23 cellular contexts compared by ENCODE assay signal in genomic region chr20:2256132-2256531, GRCh38. TPM values are rescaled to one million over a fixed set of nuclear protein-coding genes. Genes with fewer than 3 reads are reported as not detected.
"Had no signal": no experiment of that assay in that cellular context is flagged by ENCODE, and none has a peak within 500 bp of the region (broad histone marks: within the 10 kb centered on the region; RNA-seq: fewer than 3 reads in every experiment).

No MANE protein-coding gene starts in this region.

- H3K9me3 ChIP-seq: right atrium auricular region, tibial nerve, vagina had no signal

- H3K36me3 Mint-ChIP-seq: naive thymus-derived CD8-positive, alpha-beta T cell; stimulated activated naive B cell treated with anti-CD40 and anti-IgM and Interleukin-4, amounts not matched to agents 10 μg/mL and 1 μg/mL and 100 μg/mL, for 72 hours; WTC11 had no signal

- DNase-seq: activated CD4-positive, alpha-beta T cell treated with anti-CD3 and anti-CD28 coated beads for 4 hours; activated naive CD4-positive, alpha-beta T cell treated with anti-CD3 and anti-CD28 coated beads for 36 hours; activated naive CD8-positive, alpha-beta T cell treated with anti-CD3 and anti-CD28 coated beads, Interleukin-2, amount 50 U/mL, for 24 hours; activated T-cell treated with anti-CD3 and anti-CD28 coated beads, Interleukin-2, amount 50 U/mL, for 1 hour; aorta; cerebellar nuclear complex; dermis blood vessel endothelial cell; endodermal cell; islet precursor cell; naive thymus-derived CD8-positive, alpha-beta T cell; stimulated activated CD4-positive, alpha-beta T cell treated with anti-CD3 and anti-CD28 coated beads, Interleukin-15, amount 100 ng/mL, for 24 hours; stimulated activated CD4-positive, alpha-beta T cell treated with anti-CD3 and anti-CD28 coated beads, Interleukin-4, amount 100 ng/mL, for 1 hour; stimulated activated naive B cell treated with anti-CD40 and anti-IgM and Interleukin-4, amounts not matched to agents 10 μg/mL and 1 μg/mL and 100 μg/mL, for 72 hours had no signal

- H3K4me1 ChIP-seq: right atrium auricular region, tibial nerve, vagina had no signal

- H3K9me3 Mint-ChIP-seq: activated naive CD4-positive, alpha-beta T cell treated with anti-CD3 and anti-CD28 coated beads for 36 hours; activated naive CD8-positive, alpha-beta T cell treated with anti-CD3 and anti-CD28 coated beads, Interleukin-2, amount 50 U/mL, for 24 hours; activated T-helper 2 cell treated with anti-CD3 and anti-CD28 coated beads, Interferon-gamma antibody, Interleukin-2, Interleukin-4, amounts not matched to agents 10 μg/mL and 5 μg/mL and 100 μg/mL, durations not matched to agents 14 hours and 24 hours and 36 hours; endodermal cell; naive thymus-derived CD8-positive, alpha-beta T cell; stimulated activated naive B cell treated with anti-CD40 and anti-IgM and Interleukin-4, amounts not matched to agents 10 μg/mL and 1 μg/mL and 100 μg/mL, for 72 hours; WTC11 had no signal

- H3K36me3 ChIP-seq: right atrium auricular region, tibial nerve, vagina had no signal

- H3K4me3 ChIP-seq: hepatocyte, right atrium auricular region, tibial nerve, vagina had no signal

- H3K4me3 Mint-ChIP-seq: activated naive CD4-positive, alpha-beta T cell treated with anti-CD3 and anti-CD28 coated beads for 36 hours; activated naive CD8-positive, alpha-beta T cell treated with anti-CD3 and anti-CD28 coated beads, Interleukin-2, amount 50 U/mL, for 24 hours; endodermal cell; naive thymus-derived CD8-positive, alpha-beta T cell; stimulated activated naive B cell treated with anti-CD40 and anti-IgM and Interleukin-4, amounts not matched to agents 10 μg/mL and 1 μg/mL and 100 μg/mL, for 72 hours; WTC11 had no signal

- H3K27ac ChIP-seq: hepatocyte, right atrium auricular region, tibial nerve, vagina had no signal

- H3K27ac Mint-ChIP-seq: activated naive CD4-positive, alpha-beta T cell treated with anti-CD3 and anti-CD28 coated beads for 36 hours; activated naive CD8-positive, alpha-beta T cell treated with anti-CD3 and anti-CD28 coated beads, Interleukin-2, amount 50 U/mL, for 24 hours; activated T-helper 2 cell treated with anti-CD3 and anti-CD28 coated beads, Interferon-gamma antibody, Interleukin-2, Interleukin-4, amounts not matched to agents 10 μg/mL and 5 μg/mL and 100 μg/mL, durations not matched to agents 14 hours and 24 hours and 36 hours; endodermal cell; naive thymus-derived CD8-positive, alpha-beta T cell; stimulated activated naive B cell treated with anti-CD40 and anti-IgM and Interleukin-4, amounts not matched to agents 10 μg/mL and 1 μg/mL and 100 μg/mL, for 72 hours; WTC11 had no signal

- ATAC-seq: activated naive CD8-positive, alpha-beta T cell treated with anti-CD3 and anti-CD28 coated beads, Interleukin-2, amount 50 U/mL, for 24 hours; left lobe of liver; naive thymus-derived CD8-positive, alpha-beta T cell; stimulated activated naive B cell treated with anti-CD40 and anti-IgM and Interleukin-4, amounts not matched to agents 10 μg/mL and 1 μg/mL and 100 μg/mL, for 72 hours; WTC11 had no signal

- H3K27me3 ChIP-seq: hepatocyte, right atrium auricular region, tibial nerve, vagina had no signal

- H3K4me1 Mint-ChIP-seq: activated naive CD8-positive, alpha-beta T cell treated with anti-CD3 and anti-CD28 coated beads, Interleukin-2, amount 50 U/mL, for 24 hours; endodermal cell had no signal

RNA-seq across cellular contexts. Expression of gene TGM3, which starts 39.7 kb away (rescaled TPM):
- total RNA-seq: activated naive CD4-positive, alpha-beta T cell treated with anti-CD3 and anti-CD28 coated beads for 36 hours; activated T-helper 2 cell treated with anti-CD3 and anti-CD28 coated beads, Interferon-gamma antibody, Interleukin-2, Interleukin-4, amounts not matched to agents 10 μg/mL and 5 μg/mL and 100 μg/mL, durations not matched to agents 14 hours and 24 hours and 36 hours; aorta; dermis blood vessel endothelial cell; epithelial cell of proximal tubule; lung microvascular endothelial cell; naive thymus-derived CD8-positive, alpha-beta T cell; posterior vena cava; right atrium auricular region; tibial nerve had no signal
- polyA plus RNA-seq: naive thymus-derived CD8-positive, alpha-beta T cell had no signal
